In the genomic region with DNA sequence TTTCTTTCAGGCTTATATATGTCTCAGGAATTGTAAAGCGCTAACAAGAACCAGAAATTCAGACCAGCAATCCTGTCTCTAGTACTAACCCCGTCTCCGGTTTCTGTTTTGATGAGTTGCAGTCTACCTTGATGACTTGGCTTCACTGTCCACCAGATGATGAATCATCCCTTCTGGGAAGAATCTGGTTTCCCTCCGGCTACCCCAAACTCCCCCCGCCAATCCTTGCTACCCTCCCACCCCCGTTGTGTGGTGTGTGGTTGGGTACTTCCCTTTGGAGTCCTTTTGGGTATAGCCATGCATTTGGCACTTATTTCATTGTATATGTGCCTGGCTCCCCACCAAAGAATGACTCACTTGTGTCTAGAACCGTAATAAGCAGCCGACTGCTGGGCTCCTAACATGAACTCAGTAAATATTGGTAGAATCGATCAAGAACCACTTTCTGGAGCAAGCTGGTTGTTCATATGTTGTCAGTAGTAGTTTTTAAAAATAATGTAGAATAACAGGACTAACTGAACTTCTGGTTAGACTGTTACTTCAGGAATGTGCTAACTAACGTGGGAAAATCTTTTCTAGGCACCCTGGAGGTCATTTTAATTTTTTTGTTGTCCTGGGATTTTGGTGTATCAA, we compare ENCODE assay signal across 1 cellular context.
A peak's percentile ranks its signal among the peaks of the same experiment; 100 is the strongest.
TF ChIP-seq lines count a peak whose summit lies in the region.

No MANE protein-coding gene starts in this region.

TF ChIP-seq in HepG2, 621 proteins besides CTCF, POLR2A, EP300 and RAD21 (continued from another document):
- TF ChIP-seq ZBTB49 (CRISPR knock-in tag; IDR thresholded peaks at IDR 0.05; ENCODE audit: borderline replicate concordance): no peak
- TF ChIP-seq GATAD2A (CRISPR knock-in tag; IDR thresholded peaks at IDR 0.05): peak; percentile 46; the same call in 1 of the 2 replicates
- no peak for TF ChIP-seq KDM1A (CRISPR knock-in tag; IDR thresholded peaks at IDR 0.05)
- peak; percentile 82 for TF ChIP-seq FOSL2 (CRISPR knock-in tag; IDR thresholded peaks at IDR 0.05)
- TF ChIP-seq, protein P1, sequence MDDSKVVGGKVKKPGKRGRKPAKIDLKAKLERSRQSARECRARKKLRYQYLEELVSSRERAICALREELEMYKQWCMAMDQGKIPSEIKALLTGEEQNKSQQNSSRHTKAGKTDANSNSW (CRISPR knock-in tag; IDR thresholded peaks at IDR 0.05; ENCODE audit: borderline replicate concordance): no peak
